ENCODE assay signal across 16 cellular contexts in the genomic region with DNA sequence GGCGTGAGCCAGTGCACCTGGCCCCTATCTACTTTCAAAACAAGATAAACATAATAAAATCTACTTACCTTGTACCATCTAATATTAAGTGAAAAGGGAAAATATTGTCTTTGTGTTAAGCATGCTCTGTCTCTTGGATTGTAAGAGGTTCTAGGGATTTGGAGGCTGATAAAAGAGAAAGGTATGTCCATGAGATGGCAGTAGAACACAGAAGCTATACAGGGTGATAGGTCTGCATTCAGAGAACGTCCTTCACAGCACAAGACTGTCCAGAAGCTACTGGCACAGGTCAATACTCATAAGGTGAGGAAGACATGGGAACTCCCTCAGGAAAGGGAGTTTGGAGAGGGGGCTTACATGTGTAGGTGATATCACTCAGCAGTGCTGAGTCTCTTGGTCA.
DNase-seq lines count a peak whose midpoint lies in the region; ATAC-seq and TF ChIP-seq lines count a peak whose summit lies in the region.
"Had no signal": no experiment of that assay in that cellular context is flagged by ENCODE, and none has a peak within 500 bp of the region (broad histone marks: within the 10 kb centered on the region; RNA-seq: fewer than 3 reads in every experiment).

No MANE protein-coding gene starts in this region.

- peak; percentile 29 for TF ChIP-seq CTCF in C4-2B (conservative IDR thresholded peaks at IDR 0.05)
- TF ChIP-seq CTCF in WTC11 (IDR thresholded peaks at IDR 0.05), result no peak

- peaks cover 3% of the 10 kb centered on the region; the same call in 1 of the 2 replicates for H3K4me1 Mint-ChIP-seq in WTC11
- H3K4me1 Mint-ChIP-seq in activated T-helper 2 cell treated with anti-CD3 and anti-CD28 coated beads, Interferon-gamma antibody, Interleukin-2, Interleukin-4, amounts not matched to agents 10 μg/mL and 5 μg/mL and 100 μg/mL, durations not matched to agents 14 hours and 24 hours and 36 hours (ENCODE audit: low read depth), result no peaks in the 10 kb centered on the region
- H3K4me1 Mint-ChIP-seq: CD4-positive, CD25-positive, alpha-beta regulatory T cell; natural killer cell had no signal

- POLR2A ChIA-PET in WTC11 (lab: Charles Lee), result no interaction called here

- CTCF ChIA-PET in WTC11 (lab: Charles Lee), result interaction anchor here (0.5 to 1.2 kb wide), 7 partner anchors 56 to 398 kb away, joined by 3 to 5 read pairs (median 3); no protein-coding TSS in a partner anchor

- H3K36me3 Mint-ChIP-seq in WTC11, result no peaks in the 10 kb centered on the region
- no peaks in the 10 kb centered on the region for H3K36me3 Mint-ChIP-seq in activated T-helper 2 cell treated with anti-CD3 and anti-CD28 coated beads, Interferon-gamma antibody, Interleukin-2, Interleukin-4, amounts not matched to agents 10 μg/mL and 5 μg/mL and 100 μg/mL, durations not matched to agents 14 hours and 24 hours and 36 hours (ENCODE audit: low read depth)
- H3K36me3 Mint-ChIP-seq: CD4-positive, CD25-positive, alpha-beta regulatory T cell; natural killer cell had no signal

- no peak overlapping the region for H3K27ac ChIP-seq in C4-2B

- no peaks in the 10 kb centered on the region for H3K9me3 Mint-ChIP-seq in WTC11
- no peaks in the 10 kb centered on the region for H3K9me3 Mint-ChIP-seq in activated T-helper 2 cell treated with anti-CD3 and anti-CD28 coated beads, Interferon-gamma antibody, Interleukin-2, Interleukin-4, amounts not matched to agents 10 μg/mL and 5 μg/mL and 100 μg/mL, durations not matched to agents 14 hours and 24 hours and 36 hours

- H3K27ac Mint-ChIP-seq in WTC11, result no peak overlapping the region
- H3K27ac Mint-ChIP-seq in activated T-helper 2 cell treated with anti-CD3 and anti-CD28 coated beads, Interferon-gamma antibody, Interleukin-2, Interleukin-4, amounts not matched to agents 10 μg/mL and 5 μg/mL and 100 μg/mL, durations not matched to agents 14 hours and 24 hours and 36 hours, result no peak overlapping the region
- H3K27ac Mint-ChIP-seq: CD4-positive, CD25-positive, alpha-beta regulatory T cell; natural killer cell had no signal

- intact Hi-C loops in activated T-helper 2 cell treated with anti-CD3 and anti-CD28 coated beads, Interferon-gamma antibody, Interleukin-2, Interleukin-4, amounts not matched to agents 10 μg/mL and 5 μg/mL and 100 μg/mL, durations not matched to agents 14 hours and 24 hours and 36 hours (cut with micrococcal nuclease), result no loop called here

- peak; percentile 28 for DNase-seq in HT1080 (ENCODE audit: low read depth)
- DNase-seq in WTC11 (ENCODE audit: low spot score), result no peak
- DNase-seq in iPS-NIHi11 (ENCODE audit: low spot score), result peak; percentile 8
- no peak for DNase-seq in activated T-helper 2 cell treated with anti-CD3 and anti-CD28 coated beads, Interferon-gamma antibody, Interleukin-2, Interleukin-4, amounts not matched to agents 10 μg/mL and 5 μg/mL and 100 μg/mL, durations not matched to agents 14 hours and 24 hours and 36 hours (ENCODE audit: low spot score)
- no peak for DNase-seq in stimulated activated naive CD8-positive, alpha-beta T cell treated with anti-CD3 and anti-CD28 coated beads, Interleukin-15, Interleukin-2, amounts not matched to agents 100 U/mL and 50 U/mL, for 24 hours
- DNase-seq: activated CD4-positive, alpha-beta T cell treated with anti-CD3 and anti-CD28 coated beads for 4 hours; activated T-cell treated with anti-CD3 and anti-CD28 coated beads, Interleukin-2, amount 50 U/mL, for 48 hours; CD4-positive, CD25-positive, alpha-beta regulatory T cell; effector CD4-positive, alpha-beta T cell; natural killer cell; NCI-H2029 treated with DMSO at 0.1 percent for 48 hours; SW 1271 had no signal

- no peak overlapping the region for H3K4me3 Mint-ChIP-seq in WTC11
- H3K4me3 Mint-ChIP-seq in activated T-helper 2 cell treated with anti-CD3 and anti-CD28 coated beads, Interferon-gamma antibody, Interleukin-2, Interleukin-4, amounts not matched to agents 10 μg/mL and 5 μg/mL and 100 μg/mL, durations not matched to agents 14 hours and 24 hours and 36 hours (ENCODE audit: low read depth), result no peak overlapping the region
- H3K4me3 Mint-ChIP-seq: CD4-positive, CD25-positive, alpha-beta regulatory T cell; natural killer cell had no signal

- peak; percentile 92 for ATAC-seq in WTC11
- no peak for ATAC-seq in HG03039 (IDR thresholded peaks at IDR 0.05; ENCODE audit: unreplicated experiment)
- no peak for ATAC-seq in HG03354 (IDR thresholded peaks at IDR 0.05; ENCODE audit: poor library complexity, severe bottlenecking, unreplicated experiment)
- ATAC-seq in stimulated activated naive CD8-positive, alpha-beta T cell treated with anti-CD3 and anti-CD28 coated beads, Interleukin-15, Interleukin-2, amounts not matched to agents 100 U/mL and 50 U/mL, for 24 hours, result no peak
- ATAC-seq: left lobe of liver, natural killer cell had no signal

- no peaks in the 10 kb centered on the region for H3K27me3 Mint-ChIP-seq in WTC11 (ENCODE audit: low read depth)
- H3K27me3 Mint-ChIP-seq in activated T-helper 2 cell treated with anti-CD3 and anti-CD28 coated beads, Interferon-gamma antibody, Interleukin-2, Interleukin-4, amounts not matched to agents 10 μg/mL and 5 μg/mL and 100 μg/mL, durations not matched to agents 14 hours and 24 hours and 36 hours (ENCODE audit: low read depth), result no peaks in the 10 kb centered on the region
- H3K27me3 Mint-ChIP-seq: CD4-positive, CD25-positive, alpha-beta regulatory T cell had no signal

TF ChIP-seq in WTC11, 78 proteins besides CTCF, POLR2A, EP300 and RAD21:
- TF ChIP-seq FOXJ3 (CRISPR knock-in tag; IDR thresholded peaks at IDR 0.05; ENCODE audit: borderline replicate concordance), result no peak
- TF ChIP-seq, protein P1, sequence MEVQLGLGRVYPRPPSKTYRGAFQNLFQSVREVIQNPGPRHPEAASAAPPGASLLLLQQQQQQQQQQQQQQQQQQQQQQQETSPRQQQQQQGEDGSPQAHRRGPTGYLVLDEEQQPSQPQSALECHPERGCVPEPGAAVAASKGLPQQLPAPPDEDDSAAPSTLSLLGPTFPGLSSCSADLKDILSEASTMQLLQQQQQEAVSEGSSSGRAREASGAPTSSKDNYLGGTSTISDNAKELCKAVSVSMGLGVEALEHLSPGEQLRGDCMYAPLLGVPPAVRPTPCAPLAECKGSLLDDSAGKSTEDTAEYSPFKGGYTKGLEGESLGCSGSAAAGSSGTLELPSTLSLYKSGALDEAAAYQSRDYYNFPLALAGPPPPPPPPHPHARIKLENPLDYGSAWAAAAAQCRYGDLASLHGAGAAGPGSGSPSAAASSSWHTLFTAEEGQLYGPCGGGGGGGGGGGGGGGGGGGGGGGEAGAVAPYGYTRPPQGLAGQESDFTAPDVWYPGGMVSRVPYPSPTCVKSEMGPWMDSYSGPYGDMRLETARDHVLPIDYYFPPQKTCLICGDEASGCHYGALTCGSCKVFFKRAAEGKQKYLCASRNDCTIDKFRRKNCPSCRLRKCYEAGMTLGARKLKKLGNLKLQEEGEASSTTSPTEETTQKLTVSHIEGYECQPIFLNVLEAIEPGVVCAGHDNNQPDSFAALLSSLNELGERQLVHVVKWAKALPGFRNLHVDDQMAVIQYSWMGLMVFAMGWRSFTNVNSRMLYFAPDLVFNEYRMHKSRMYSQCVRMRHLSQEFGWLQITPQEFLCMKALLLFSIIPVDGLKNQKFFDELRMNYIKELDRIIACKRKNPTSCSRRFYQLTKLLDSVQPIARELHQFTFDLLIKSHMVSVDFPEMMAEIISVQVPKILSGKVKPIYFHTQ (CRISPR knock-in tag; IDR thresholded peaks at IDR 0.05), result no peak
- TF ChIP-seq ZNF138 (CRISPR knock-in tag; conservative IDR thresholded peaks at IDR 0.05), result no peak
- TF ChIP-seq ZNF423 (CRISPR knock-in tag; IDR thresholded peaks at IDR 0.05), result no peak
- TF ChIP-seq, protein P2, sequence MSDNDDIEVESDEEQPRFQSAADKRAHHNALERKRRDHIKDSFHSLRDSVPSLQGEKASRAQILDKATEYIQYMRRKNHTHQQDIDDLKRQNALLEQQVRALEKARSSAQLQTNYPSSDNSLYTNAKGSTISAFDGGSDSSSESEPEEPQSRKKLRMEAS (CRISPR knock-in tag; IDR thresholded peaks at IDR 0.05), result no peak
- TF ChIP-seq, protein P3, sequence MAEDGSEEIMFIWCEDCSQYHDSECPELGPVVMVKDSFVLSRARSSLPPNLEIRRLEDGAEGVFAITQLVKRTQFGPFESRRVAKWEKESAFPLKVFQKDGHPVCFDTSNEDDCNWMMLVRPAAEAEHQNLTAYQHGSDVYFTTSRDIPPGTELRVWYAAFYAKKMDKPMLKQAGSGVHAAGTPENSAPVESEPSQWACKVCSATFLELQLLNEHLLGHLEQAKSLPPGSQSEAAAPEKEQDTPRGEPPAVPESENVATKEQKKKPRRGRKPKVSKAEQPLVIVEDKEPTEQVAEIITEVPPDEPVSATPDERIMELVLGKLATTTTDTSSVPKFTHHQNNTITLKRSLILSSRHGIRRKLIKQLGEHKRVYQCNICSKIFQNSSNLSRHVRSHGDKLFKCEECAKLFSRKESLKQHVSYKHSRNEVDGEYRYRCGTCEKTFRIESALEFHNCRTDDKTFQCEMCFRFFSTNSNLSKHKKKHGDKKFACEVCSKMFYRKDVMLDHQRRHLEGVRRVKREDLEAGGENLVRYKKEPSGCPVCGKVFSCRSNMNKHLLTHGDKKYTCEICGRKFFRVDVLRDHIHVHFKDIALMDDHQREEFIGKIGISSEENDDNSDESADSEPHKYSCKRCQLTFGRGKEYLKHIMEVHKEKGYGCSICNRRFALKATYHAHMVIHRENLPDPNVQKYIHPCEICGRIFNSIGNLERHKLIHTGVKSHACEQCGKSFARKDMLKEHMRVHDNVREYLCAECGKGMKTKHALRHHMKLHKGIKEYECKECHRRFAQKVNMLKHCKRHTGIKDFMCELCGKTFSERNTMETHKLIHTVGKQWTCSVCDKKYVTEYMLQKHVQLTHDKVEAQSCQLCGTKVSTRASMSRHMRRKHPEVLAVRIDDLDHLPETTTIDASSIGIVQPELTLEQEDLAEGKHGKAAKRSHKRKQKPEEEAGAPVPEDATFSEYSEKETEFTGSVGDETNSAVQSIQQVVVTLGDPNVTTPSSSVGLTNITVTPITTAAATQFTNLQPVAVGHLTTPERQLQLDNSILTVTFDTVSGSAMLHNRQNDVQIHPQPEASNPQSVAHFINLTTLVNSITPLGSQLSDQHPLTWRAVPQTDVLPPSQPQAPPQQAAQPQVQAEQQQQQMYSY (CRISPR knock-in tag; IDR thresholded peaks at IDR 0.05), result no peak
- TF ChIP-seq, protein P4, sequence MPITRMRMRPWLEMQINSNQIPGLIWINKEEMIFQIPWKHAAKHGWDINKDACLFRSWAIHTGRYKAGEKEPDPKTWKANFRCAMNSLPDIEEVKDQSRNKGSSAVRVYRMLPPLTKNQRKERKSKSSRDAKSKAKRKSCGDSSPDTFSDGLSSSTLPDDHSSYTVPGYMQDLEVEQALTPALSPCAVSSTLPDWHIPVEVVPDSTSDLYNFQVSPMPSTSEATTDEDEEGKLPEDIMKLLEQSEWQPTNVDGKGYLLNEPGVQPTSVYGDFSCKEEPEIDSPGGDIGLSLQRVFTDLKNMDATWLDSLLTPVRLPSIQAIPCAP (CRISPR knock-in tag; IDR thresholded peaks at IDR 0.05), result no peak

Comparison
In these comparisons a context has a peak if more than half of its experiments do, and no peak if none do; other contexts are left out.
1. DNase-seq: peak in HT1080 (single experiment) and iPS-NIHi11 (single experiment); none in WTC11 (single experiment), activated T-helper 2 cell treated with anti-CD3 and anti-CD28 coated beads, Interferon-gamma antibody, Interleukin-2, Interleukin-4, amounts not matched to agents 10 μg/mL and 5 μg/mL and 100 μg/mL, durations not matched to agents 14 hours and 24 hours and 36 hours (single experiment) and stimulated activated naive CD8-positive, alpha-beta T cell treated with anti-CD3 and anti-CD28 coated beads, Interleukin-15, Interleukin-2, amounts not matched to agents 100 U/mL and 50 U/mL, for 24 hours (single experiment).